In the genomic region with DNA sequence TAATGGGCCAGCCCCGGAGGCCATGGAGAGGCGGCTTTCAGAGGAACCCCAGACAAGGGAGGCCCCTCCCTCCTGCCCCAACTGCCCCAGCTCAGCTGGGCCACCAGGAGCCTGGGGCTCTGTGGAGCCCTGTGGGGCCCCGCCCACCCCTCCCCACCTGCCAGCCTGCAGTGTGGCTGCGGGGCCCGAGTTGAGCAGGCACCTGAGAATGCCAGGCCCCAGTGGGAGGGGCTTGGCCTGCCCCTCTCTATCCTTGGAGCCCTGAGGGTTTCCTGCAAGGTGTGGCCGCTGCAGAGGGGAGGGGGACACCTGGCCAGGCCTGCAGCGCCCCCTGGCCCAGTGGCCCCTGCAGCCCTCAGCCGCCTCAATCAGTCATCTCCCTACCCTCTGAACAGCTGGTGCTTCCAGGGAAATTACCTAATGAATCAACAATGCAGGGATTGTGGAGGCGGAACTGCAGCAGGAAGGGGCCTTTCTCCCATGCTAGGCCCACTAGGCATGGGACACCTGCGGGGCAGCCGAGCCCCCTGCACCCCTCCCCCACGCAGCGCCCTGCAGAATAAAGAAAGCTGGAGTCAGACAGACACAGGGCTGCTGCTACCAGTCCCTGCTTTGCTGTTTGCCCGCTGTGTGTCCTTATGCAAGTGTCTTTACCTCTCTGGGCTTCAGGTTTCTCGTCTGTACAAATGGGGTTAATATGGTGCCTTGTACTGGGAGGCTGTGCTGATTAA, we compare ENCODE assay signal across 10 cellular contexts. TPM values are rescaled to one million over a fixed set of nuclear protein-coding genes. Genes with fewer than 3 reads are reported as not detected.
DNase-seq lines count a peak whose midpoint lies in the region; ATAC-seq and TF ChIP-seq lines count a peak whose summit lies in the region.
"Had no signal": no experiment of that assay in that cellular context is flagged by ENCODE, and none has a peak within 500 bp of the region (broad histone marks: within the 10 kb centered on the region; RNA-seq: fewer than 3 reads in every experiment).

No MANE protein-coding gene starts in this region.

- POLR2A ChIA-PET in Panc1 (lab: Charles Lee), result no interaction called here

- WGBS in suprapubic skin, result 60% methylated on average over 3 of the region's 15 CpGs
- WGBS in thyroid gland, 2 donors, result 51 to 62% methylated on average over 9 to 10 of the region's 15 CpGs

- H3K9me3 ChIP-seq in Panc1 (ENCODE audit: control insufficient read depth, insufficient read depth, low read depth, low read length) (no peaks in the 10 kb centered on the region), suprapubic skin (no peaks in the 10 kb centered on the region), thyroid gland (no peaks in the 10 kb centered on the region)

- ATAC-seq in Panc1, result peak; percentile 28; the same call in 1 of the 2 replicates
- ATAC-seq in foreskin keratinocyte, result peak; percentile 77
- no peak for ATAC-seq in GM18858 (IDR thresholded peaks at IDR 0.05; ENCODE audit: unreplicated experiment)
- ATAC-seq: GM12878 had no signal

- no peak for TF ChIP-seq CTCF in Panc1 (IDR thresholded peaks at IDR 0.05)
- peak; percentile 79 for TF ChIP-seq CTCF in foreskin keratinocyte (conservative IDR thresholded peaks at IDR 0.05)
- no peak for TF ChIP-seq CTCF in suprapubic skin (IDR thresholded peaks at IDR 0.05)
- TF ChIP-seq CTCF in thyroid gland (IDR thresholded peaks at IDR 0.05), result no peak

- CTCF ChIA-PET in Panc1 (lab: Charles Lee), result interaction anchor here (0.5 kb wide), 1 partner anchor 41 kb away, joined by 4 read pairs; no protein-coding TSS in a partner anchor

- intact Hi-C loops in Panc1 (cut with micrococcal nuclease; ENCODE audit: unreplicated experiment) (no loop called here), thyroid gland (cut with DNase I) (no loop called here)

- TF ChIP-seq POLR2A in suprapubic skin (IDR thresholded peaks at IDR 0.05), result no peak
- no peak for TF ChIP-seq POLR2A in thyroid gland (IDR thresholded peaks at IDR 0.05)

- H3K36me3 ChIP-seq in Panc1 (ENCODE audit: control insufficient read depth, insufficient read depth, low read length) (no peaks in the 10 kb centered on the region), suprapubic skin (no peaks in the 10 kb centered on the region), thyroid gland (no peaks in the 10 kb centered on the region)

- H3K4me3 ChIP-seq in Panc1 (ENCODE audit: low read depth in 2 of 2, low read length in 2 of 2) (no peak overlapping the region), suprapubic skin (no peak overlapping the region), thyroid gland (replicated peaks in 1 of 3) (no peak overlapping the region)
- H3K4me3 ChIP-seq: GM12878 had no signal

- in situ Hi-C loops in Panc1 (cut with HindIII; ENCODE audit: low pct_unique_long_range_greater_than_20kb, low sequenced_read_pairs), result no loop called here

- H3K27me3 ChIP-seq in Panc1 (ENCODE audit: control insufficient read depth, insufficient read depth, low read length), result no peaks in the 10 kb centered on the region
- no peaks in the 10 kb centered on the region for H3K27me3 ChIP-seq in foreskin keratinocyte
- peaks cover 27% of the 10 kb centered on the region for H3K27me3 ChIP-seq in suprapubic skin
- no peaks in the 10 kb centered on the region for H3K27me3 ChIP-seq in thyroid gland

- peak; percentile 35 to 48 for DNase-seq in NCI-H526 (lab: John Stamatoyannopoulos, UW)
- DNase-seq in NCI-H526 treated with DMSO at 0.1 percent for 48 hours (lab: John Stamatoyannopoulos, UW), result no peak
- no peak for DNase-seq in Panc1 (ENCODE audit: low read depth, low spot score)
- DNase-seq in foreskin keratinocyte, result peak; percentile 72 to 91
- no peak for DNase-seq in suprapubic skin (ENCODE audit: low spot score in 2 of 2)
- no peak for DNase-seq in thyroid gland
- no peak for DNase-seq in AG08395 (ENCODE audit: low spot score)

- BruUV-seq in Panc1 (replicated peaks; lab: Mats Ljungman, UMichigan), result no TSS peak

- TF ChIP-seq EP300 in suprapubic skin (IDR thresholded peaks at IDR 0.05), result no peak

- no peaks in the 10 kb centered on the region for H3K4me1 ChIP-seq in Panc1 (ENCODE audit: control insufficient read depth, insufficient read depth, low read length)
- peaks cover 15% of the 10 kb centered on the region for H3K4me1 ChIP-seq in foreskin keratinocyte
- H3K4me1 ChIP-seq in suprapubic skin, result peaks cover 36% of the 10 kb centered on the region
- peaks cover 18 to 34% of the 10 kb centered on the region in 2 donors for H3K4me1 ChIP-seq in thyroid gland

- no peak overlapping the region for H3K27ac ChIP-seq in Panc1 (ENCODE audit: low read length)
- H3K27ac ChIP-seq in foreskin keratinocyte, result peak overlapping the region; percentile 10
- peak overlapping the region; percentile 22 for H3K27ac ChIP-seq in suprapubic skin
- H3K27ac ChIP-seq in thyroid gland, result no peak overlapping the region
- H3K27ac ChIP-seq: parathyroid adenoma had no signal

RNA-seq across cellular contexts. Expression of a gene that starts 48.0 kb away (rescaled TPM):
- total RNA-seq in Panc1 (2021; ENCODE audit: unreplicated experiment) (2.6 TPM), foreskin keratinocyte (1.1 and 1.2 TPM in 2 replicates), suprapubic skin (1 to 10 TPM; 2.4 to 7.8 (median 5.7) TPM), thyroid gland (1 to 10 TPM in 3 of 4 donors, under 1 TPM in 1; 0.68 to 5.5 (median 1.7) TPM)
- 4.2 TPM for polyA plus RNA-seq in Panc1 (2012; ENCODE audit: insufficient read length)
- polyA plus RNA-seq in foreskin keratinocyte, result 0.95 and 1.2 TPM in 2 replicates
- total RNA-seq: GM12878 had no signal
- polyA plus RNA-seq: GM12878 had no signal

Comparison
In these comparisons a context has a peak if more than half of its experiments do, and no peak if none do; other contexts are left out.
1. DNase-seq: peak in NCI-H526 (2 of 2) and foreskin keratinocyte (2 of 2); none in NCI-H526 treated with DMSO at 0.1 percent for 48 hours (single experiment), Panc1 (single experiment), suprapubic skin (0 of 2), thyroid gland (0 of 2) and AG08395 (single experiment).
2. H3K27ac ChIP-seq: peak in foreskin keratinocyte (single experiment) and suprapubic skin (single experiment); none in Panc1 (single experiment) and thyroid gland (0 of 3).